Comparison of ENCODE assay signal across 23 cellular contexts in genomic region chr16:66295191-66295590, GRCh38.
A peak's percentile ranks its signal among the peaks of the same experiment; 100 is the strongest.
DNase-seq lines count a peak whose midpoint lies in the region; ATAC-seq, FAIRE-seq and TF ChIP-seq lines count a peak whose summit lies in the region.
"Had no signal": no experiment of that assay in that cellular context is flagged by ENCODE, and none has a peak within 500 bp of the region (broad histone marks: within the 10 kb centered on the region; RNA-seq: fewer than 3 reads in every experiment).

No MANE protein-coding gene starts in this region.

- H3K9me3 ChIP-seq in right atrium auricular region (no peaks in the 10 kb centered on the region), kidney (ENCODE audit: control insufficient read depth in 1 of 2, low read length in 2 of 2) (no peaks in the 10 kb centered on the region), left lung (no peaks in the 10 kb centered on the region)

- FAIRE-seq in kidney (lab: Jason Lieb, UNC): no peak
- FAIRE-seq: GM12892, H54, HepG2 had no signal

- DNase-seq in right atrium auricular region (ENCODE audit: low spot score): peak; percentile 42
- no peak for DNase-seq in Right ventricle myocardium superior
- DNase-seq in kidney: peak; percentile 18
- DNase-seq in sciatic nerve (ENCODE audit: low spot score): peak; percentile 23
- DNase-seq in left lung: no peak
- DNase-seq in activated CD8-positive, alpha-beta T cell treated with anti-CD3 and anti-CD28 coated beads for 36 hours: no peak
- no peak for DNase-seq in NCI-H524 (lab: John Stamatoyannopoulos, UW)
- DNase-seq: CD4-positive, CD25-positive, alpha-beta regulatory T cell; DMS153; DND-41; Kasumi-1; NCI-H1092 treated with DMSO at 0.1 percent for 48 hours; NCI-H1436 treated with DMSO at 0.1 percent for 48 hours; NCI-H1930; NCI-H2107; NCI-H524 treated with DMSO at 0.1 percent for 48 hours; NCI-H774; NK-92 treated with Interleukin-12 subunit alpha and Interleukin-12 subunit beta, amount 100 ng/mL, for 24 hours; PC-3; SJCRH30 had no signal

- POLR2A ChIA-PET in activated CD8-positive, alpha-beta T cell treated with anti-CD3 and anti-CD28 coated beads for 36 hours (lab: Charles Lee): no interaction called here

- H3K4me3 Mint-ChIP-seq in activated CD8-positive, alpha-beta T cell treated with anti-CD3 and anti-CD28 coated beads for 36 hours: no peak overlapping the region
- H3K4me3 Mint-ChIP-seq: CD4-positive, CD25-positive, alpha-beta regulatory T cell had no signal

- no peak overlapping the region for H3K27ac Mint-ChIP-seq in activated CD8-positive, alpha-beta T cell treated with anti-CD3 and anti-CD28 coated beads for 36 hours
- H3K27ac Mint-ChIP-seq: CD4-positive, CD25-positive, alpha-beta regulatory T cell had no signal

- H3K27me3 ChIP-seq in right atrium auricular region (no peaks in the 10 kb centered on the region), left lung (no peaks in the 10 kb centered on the region)

- H3K36me3 ChIP-seq in right atrium auricular region: no peaks in the 10 kb centered on the region
- no peaks in the 10 kb centered on the region for H3K36me3 ChIP-seq in kidney (ENCODE audit: control insufficient read depth in 1 of 2, insufficient read depth in 2 of 2, low read length in 2 of 2)
- H3K36me3 ChIP-seq in left lung: no peaks in the 10 kb centered on the region
- H3K36me3 ChIP-seq: SJCRH30 had no signal

- intact Hi-C loops in Right ventricle myocardium superior (cut with DNase I): no loop called here
- intact Hi-C loops in kidney (cut with DNase I): no loop called here
- intact Hi-C loops in sciatic nerve (cut with DNase I): no loop called here
- intact Hi-C loops in left lung (cut with DNase I): no loop called here
- intact Hi-C loops in activated CD8-positive, alpha-beta T cell treated with anti-CD3 and anti-CD28 coated beads for 36 hours (cut with micrococcal nuclease): no loop called here

- no peak for ATAC-seq in Right ventricle myocardium superior (ENCODE audit: poor library complexity)
- no peak for ATAC-seq in sciatic nerve
- ATAC-seq in left lung: no peak
- ATAC-seq in activated CD8-positive, alpha-beta T cell treated with anti-CD3 and anti-CD28 coated beads for 36 hours: no peak
- ATAC-seq: PC-3 had no signal

- H3K36me3 Mint-ChIP-seq in activated CD8-positive, alpha-beta T cell treated with anti-CD3 and anti-CD28 coated beads for 36 hours (ENCODE audit: low read depth): no peaks in the 10 kb centered on the region
- H3K36me3 Mint-ChIP-seq: CD4-positive, CD25-positive, alpha-beta regulatory T cell had no signal

- no peaks in the 10 kb centered on the region for H3K4me1 Mint-ChIP-seq in activated CD8-positive, alpha-beta T cell treated with anti-CD3 and anti-CD28 coated beads for 36 hours (ENCODE audit: low read depth)

- CTCF ChIA-PET in activated CD8-positive, alpha-beta T cell treated with anti-CD3 and anti-CD28 coated beads for 36 hours (lab: Charles Lee): interaction anchor here (0.9 kb wide), 1 partner anchor 19 kb away, joined by 5 read pairs; no protein-coding TSS in a partner anchor

- no peak overlapping the region for H3K4me3 ChIP-seq in right atrium auricular region
- H3K4me3 ChIP-seq in kidney (ENCODE audit: low read length in 2 of 2): no peak overlapping the region
- no peak overlapping the region for H3K4me3 ChIP-seq in left lung
- H3K4me3 ChIP-seq: SJCRH30 had no signal

- no peaks in the 10 kb centered on the region for H3K9me3 Mint-ChIP-seq in activated CD8-positive, alpha-beta T cell treated with anti-CD3 and anti-CD28 coated beads for 36 hours

- TF ChIP-seq CTCF in right atrium auricular region (IDR thresholded peaks at IDR 0.05) (no peak), kidney (IDR thresholded peaks at IDR 0.05; ENCODE audit: borderline replicate concordance, extremely low read depth, insufficient read depth) (no peak), left lung (IDR thresholded peaks at IDR 0.05) (no peak)
- no peak for TF ChIP-seq CTCF in activated CD8-positive, alpha-beta T cell treated with anti-CD3 and anti-CD28 coated beads for 36 hours (IDR thresholded peaks at IDR 0.05)

- H3K4me1 ChIP-seq in right atrium auricular region (no peaks in the 10 kb centered on the region), kidney (ENCODE audit: control insufficient read depth in 1 of 2, insufficient read depth in 1 of 2, low read depth in 1 of 2, low read length in 2 of 2) (no peaks in the 10 kb centered on the region), left lung (no peaks in the 10 kb centered on the region)
- H3K4me1 ChIP-seq: SJCRH30 had no signal

- H3K27ac ChIP-seq in right atrium auricular region (no peak overlapping the region), kidney (ENCODE audit: low read depth in 2 of 2, low read length in 2 of 2) (no peak overlapping the region), left lung (no peak overlapping the region)
- H3K27ac ChIP-seq: SJCRH30 had no signal

- H3K9ac ChIP-seq in kidney (ENCODE audit: low read length in 2 of 2): no peak overlapping the region

- peaks cover 2% of the 10 kb centered on the region for H3K27me3 Mint-ChIP-seq in activated CD8-positive, alpha-beta T cell treated with anti-CD3 and anti-CD28 coated beads for 36 hours

Comparison
In these comparisons a context has a peak if more than half of its experiments do, and no peak if none do; other contexts are left out.
1. DNase-seq: peak in right atrium auricular region (single experiment), kidney (single experiment) and sciatic nerve (single experiment); none in Right ventricle myocardium superior (single experiment), left lung (0 of 2), activated CD8-positive, alpha-beta T cell treated with anti-CD3 and anti-CD28 coated beads for 36 hours (single experiment) and NCI-H524 (0 of 2).